In the genomic region with DNA sequence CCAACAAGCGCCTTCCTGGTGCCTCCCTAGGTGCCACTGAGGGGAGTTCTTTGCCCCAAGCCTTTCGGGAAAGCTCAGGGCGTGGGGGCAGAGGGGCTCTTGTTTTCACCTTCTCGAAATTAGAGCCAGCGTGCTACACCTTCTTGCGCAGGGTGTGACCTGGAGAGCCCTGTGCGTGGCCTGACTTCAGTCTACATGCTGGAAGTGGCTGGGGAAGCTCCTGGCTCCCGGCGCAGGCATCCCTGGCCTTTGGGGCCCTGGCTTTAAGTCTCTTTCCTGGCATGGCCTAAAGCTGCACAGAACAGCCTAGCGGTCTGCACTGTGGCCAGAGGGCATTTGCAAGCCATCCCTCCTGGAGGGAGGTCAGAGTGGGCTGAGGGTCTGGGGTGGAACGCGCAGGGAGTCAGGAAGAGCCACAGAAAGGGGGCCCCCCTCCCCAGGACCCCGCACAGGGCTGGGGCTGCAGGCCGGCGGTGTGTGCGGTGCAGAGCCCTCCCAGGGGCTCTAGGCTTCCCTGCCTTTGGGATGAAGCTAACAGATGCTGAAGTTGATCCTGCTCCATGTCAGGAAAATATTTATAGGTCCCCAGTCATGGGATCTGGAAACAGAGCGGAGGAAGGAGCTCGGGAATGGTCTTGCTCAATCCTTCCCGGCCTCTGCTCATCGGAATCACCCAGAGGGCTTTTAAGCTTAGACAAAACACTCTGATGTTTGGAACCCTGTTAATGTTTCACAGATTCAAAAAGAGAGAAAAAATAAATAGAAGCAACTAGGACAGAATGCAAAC, we compare ENCODE assay signal across 9 cellular contexts. TPM values are rescaled to one million over a fixed set of nuclear protein-coding genes. Genes with fewer than 3 reads are reported as not detected.
DNase-seq lines count a peak whose midpoint lies in the region; ATAC-seq and TF ChIP-seq lines count a peak whose summit lies in the region.
"Had no signal": no experiment of that assay in that cellular context is flagged by ENCODE, and none has a peak within 500 bp of the region (broad histone marks: within the 10 kb centered on the region; RNA-seq: fewer than 3 reads in every experiment).

No MANE protein-coding gene starts in this region.

- H3K9me3 Mint-ChIP-seq in chondrocyte (ENCODE audit: low read depth), result no peaks in the 10 kb centered on the region

- peaks cover 5% of the 10 kb centered on the region for H3K27me3 Mint-ChIP-seq in chondrocyte (ENCODE audit: low read depth)

- ATAC-seq in HG02588 (IDR thresholded peaks at IDR 0.05; ENCODE audit: unreplicated experiment), result no peak

- TF ChIP-seq CTCF in GM10248 (IDR thresholded peaks at IDR 0.05; ENCODE audit: control extremely low read depth, extremely low read depth, low read depth, missing control alignments) (no peak), chondrocyte (IDR thresholded peaks at IDR 0.05) (no peak)

- in situ Hi-C loops in KBM-7 (cut with MboI; ENCODE audit: low pct_unique_long_range_greater_than_20kb, low sequenced_read_pairs), result no loop called here

- peaks cover 10% of the 10 kb centered on the region for H3K36me3 Mint-ChIP-seq in chondrocyte (ENCODE audit: low read depth)

- DNase-seq in GM10248 (ENCODE audit: extremely low spot score), result peak; percentile 18
- DNase-seq in chondrocyte (ENCODE audit: low spot score), result peak; percentile 69
- peak; percentile 86 for DNase-seq in kidney glomerular epithelial cell (lab: John Stamatoyannopoulos, UW)
- DNase-seq in smooth muscle cell of the brain vasculature (ENCODE audit: low read depth, low spot score), result peak; percentile 70
- no peak for DNase-seq in NCI-H2029 (lab: John Stamatoyannopoulos, UW)
- no peak for DNase-seq in KBM-7
- DNase-seq in COR-L47 (lab: John Stamatoyannopoulos, UW), result no peak
- DNase-seq: NCI-H1417 treated with DMSO at 0.1 percent for 48 hours had no signal

- POLR2A ChIA-PET in GM10248 (lab: Yijun Ruan, JAX), result no interaction called here

- peak overlapping the region; percentile 44 for H3K4me3 Mint-ChIP-seq in chondrocyte (ENCODE audit: unreplicated experiment)

- CTCF ChIA-PET in GM10248 (lab: Yijun Ruan, JAX), result interaction anchor here (1.2 to 1.4 kb wide), 3 partner anchors 11 to 42 kb away, joined by 3 to 7 read pairs (median 3); no protein-coding TSS in a partner anchor

- H3K4me1 Mint-ChIP-seq in chondrocyte (ENCODE audit: low read depth), result peaks cover 23% of the 10 kb centered on the region

- H3K27ac Mint-ChIP-seq in chondrocyte (ENCODE audit: unreplicated experiment), result peak overlapping the region; percentile 77

RNA-seq across cellular contexts. Expression of gene SPON2, which starts 0.8 kb away (rescaled TPM):
- total RNA-seq in chondrocyte, result 158 to 184 TPM (median 162 TPM) in 3 replicates

RNA-seq across cellular contexts. Expression of gene RNF212, which starts 59.8 kb away (rescaled TPM):
- total RNA-seq in chondrocyte, result 4.6 to 12.8 TPM (median 9.1 TPM) in 3 replicates

Comparison
In these comparisons a context has a peak if more than half of its experiments do, and no peak if none do; other contexts are left out.
1. DNase-seq: peak in GM10248 (single experiment), chondrocyte (single experiment), kidney glomerular epithelial cell (single experiment) and smooth muscle cell of the brain vasculature (single experiment); none in NCI-H2029 (single experiment), KBM-7 (single experiment) and COR-L47 (single experiment).